In genomic region chr18:52510139-52510538, GRCh38 we compare ENCODE assay signal across 29 cellular contexts.
"Had no signal": no experiment of that assay in that cellular context is flagged by ENCODE, and none has a peak within 500 bp of the region (broad histone marks: within the 10 kb centered on the region; RNA-seq: fewer than 3 reads in every experiment).

No MANE protein-coding gene starts in this region.

- H3K4me1 ChIP-seq: ascending aorta, breast epithelium, colonic mucosa, esophagus muscularis mucosa, foreskin keratinocyte, gastrocnemius medialis had no signal

- H3K4me3 Mint-ChIP-seq: activated CD4-positive, alpha-beta memory T cell treated with anti-CD3 and anti-CD28 coated beads, Interleukin-2, amount 10 ng/mL, durations not matched to agents 7 days and 5 days; activated CD4-positive, alpha-beta T cell treated with anti-CD3 and anti-CD28 coated beads, Interleukin-2, amount 10 ng/mL, durations not matched to agents 7 days and 5 days; activated naive CD4-positive, alpha-beta T cell treated with anti-CD3 and anti-CD28 coated beads, Interleukin-2, amount 10 ng/mL, durations not matched to agents 7 days and 5 days; activated naive CD8-positive, alpha-beta T cell treated with anti-CD3 and anti-CD28 coated beads, Interleukin-2, amount 10 ng/mL, durations not matched to agents 7 days and 5 days; activated T-cell treated with anti-CD3 and anti-CD28 coated beads, Interleukin-2, amount 50 U/mL, for 24 hours; activated T-cell treated with anti-CD3 and anti-CD28 coated beads, Interleukin-2, amount 50 U/mL, for 72 hours; brain; T-helper 17 cell had no signal

- H3K4me1 Mint-ChIP-seq: activated CD4-positive, alpha-beta memory T cell treated with anti-CD3 and anti-CD28 coated beads, Interleukin-2, amount 10 ng/mL, durations not matched to agents 7 days and 5 days; activated CD4-positive, alpha-beta T cell treated with anti-CD3 and anti-CD28 coated beads, Interleukin-2, amount 10 ng/mL, durations not matched to agents 7 days and 5 days; activated naive CD4-positive, alpha-beta T cell treated with anti-CD3 and anti-CD28 coated beads, Interleukin-2, amount 10 ng/mL, durations not matched to agents 7 days and 5 days; activated naive CD8-positive, alpha-beta T cell treated with anti-CD3 and anti-CD28 coated beads, Interleukin-2, amount 10 ng/mL, durations not matched to agents 7 days and 5 days; T-helper 17 cell had no signal

- H3K9me3 Mint-ChIP-seq: activated CD4-positive, alpha-beta memory T cell treated with anti-CD3 and anti-CD28 coated beads, Interleukin-2, amount 10 ng/mL, durations not matched to agents 7 days and 5 days; brain had no signal

- H3K9me3 ChIP-seq: ascending aorta, breast epithelium, colonic mucosa, esophagus muscularis mucosa, gastrocnemius medialis had no signal

- H3K27ac Mint-ChIP-seq: activated CD4-positive, alpha-beta memory T cell treated with anti-CD3 and anti-CD28 coated beads, Interleukin-2, amount 10 ng/mL, durations not matched to agents 7 days and 5 days; activated CD4-positive, alpha-beta T cell treated with anti-CD3 and anti-CD28 coated beads, Interleukin-2, amount 10 ng/mL, durations not matched to agents 7 days and 5 days; activated naive CD4-positive, alpha-beta T cell treated with anti-CD3 and anti-CD28 coated beads, Interleukin-2, amount 10 ng/mL, durations not matched to agents 7 days and 5 days; activated naive CD4-positive, alpha-beta T cell treated with anti-CD3 and anti-CD28 coated beads, Interleukin-2, amount 50 U/mL, for 72 hours; activated naive CD8-positive, alpha-beta T cell treated with anti-CD3 and anti-CD28 coated beads, Interleukin-2, amount 10 ng/mL, durations not matched to agents 7 days and 5 days; activated T-cell treated with anti-CD3 and anti-CD28 coated beads, Interleukin-2, amount 50 U/mL, for 24 hours; activated T-cell treated with anti-CD3 and anti-CD28 coated beads, Interleukin-2, amount 50 U/mL, for 72 hours; brain; T-helper 17 cell had no signal

- H3K27me3 Mint-ChIP-seq: activated CD4-positive, alpha-beta memory T cell treated with anti-CD3 and anti-CD28 coated beads, Interleukin-2, amount 10 ng/mL, durations not matched to agents 7 days and 5 days; activated CD4-positive, alpha-beta T cell treated with anti-CD3 and anti-CD28 coated beads, Interleukin-2, amount 10 ng/mL, durations not matched to agents 7 days and 5 days; activated naive CD4-positive, alpha-beta T cell treated with anti-CD3 and anti-CD28 coated beads, Interleukin-2, amount 10 ng/mL, durations not matched to agents 7 days and 5 days; activated naive CD8-positive, alpha-beta T cell treated with anti-CD3 and anti-CD28 coated beads, Interleukin-2, amount 10 ng/mL, durations not matched to agents 7 days and 5 days; activated T-cell treated with anti-CD3 and anti-CD28 coated beads, Interleukin-2, amount 50 U/mL, for 24 hours; T-helper 17 cell had no signal

- H3K36me3 Mint-ChIP-seq: activated naive CD4-positive, alpha-beta T cell treated with anti-CD3 and anti-CD28 coated beads, Interleukin-2, amount 10 ng/mL, durations not matched to agents 7 days and 5 days; activated naive CD4-positive, alpha-beta T cell treated with anti-CD3 and anti-CD28 coated beads, Interleukin-2, amount 50 U/mL, for 72 hours; activated naive CD8-positive, alpha-beta T cell treated with anti-CD3 and anti-CD28 coated beads, Interleukin-2, amount 10 ng/mL, durations not matched to agents 7 days and 5 days; brain had no signal

- H3K4me3 ChIP-seq: ascending aorta, breast epithelium, cardiac muscle cell, colonic mucosa, esophagus muscularis mucosa, gastrocnemius medialis had no signal

- DNase-seq: activated CD4-positive, alpha-beta memory T cell treated with anti-CD3 and anti-CD28 coated beads, Interleukin-2, amount 10 ng/mL, durations not matched to agents 7 days and 5 days; activated CD4-positive, alpha-beta T cell treated with anti-CD3 and anti-CD28 coated beads for 1 hour; activated CD4-positive, alpha-beta T cell treated with anti-CD3 and anti-CD28 coated beads for 4 hours; activated CD4-positive, alpha-beta T cell treated with anti-CD3 and anti-CD28 coated beads, Interleukin-2, amount 10 ng/mL, durations not matched to agents 7 days and 5 days; activated CD4-positive, alpha-beta T cell treated with anti-CD3 and anti-CD28 coated beads, Interleukin-2, amount 50 U/mL, for 4 hours; activated CD8-positive, alpha-beta memory T cell treated with anti-CD3 and anti-CD28 coated beads, Interleukin-2, amount 50 U/mL, for 48 hours; activated gamma-delta T cell; activated naive CD4-positive, alpha-beta T cell; activated naive CD4-positive, alpha-beta T cell treated with anti-CD3 and anti-CD28 coated beads, Interleukin-2, amount 10 ng/mL, durations not matched to agents 7 days and 5 days; activated naive CD8-positive, alpha-beta T cell treated with anti-CD3 and anti-CD28 coated beads, Interleukin-2, amount 10 ng/mL, durations not matched to agents 7 days and 5 days; activated T-cell treated with anti-CD3 and anti-CD28 coated beads for 4 hours; activated T-cell treated with anti-CD3 and anti-CD28 coated beads, Interleukin-2, amount 50 U/mL, for 24 hours; activated T-cell treated with anti-CD3 and anti-CD28 coated beads, Interleukin-2, amount 50 U/mL, for 72 hours; central memory CD4-positive, alpha-beta T cell; cerebellar nuclear complex; colonic mucosa; effector CD8-positive, alpha-beta T cell; erythroblast; foreskin keratinocyte; gastrocnemius medialis; head of caudate nucleus; T-helper 1 cell; T-helper 17 cell had no signal

- H3K27me3 ChIP-seq: ascending aorta, breast epithelium, cardiac muscle cell, colonic mucosa, esophagus muscularis mucosa, foreskin keratinocyte, gastrocnemius medialis had no signal

- ATAC-seq: activated naive CD4-positive, alpha-beta T cell treated with anti-CD3 and anti-CD28 coated beads, Interleukin-2, amount 50 U/mL, for 72 hours; activated T-cell treated with anti-CD3 and anti-CD28 coated beads, Interleukin-2, amount 50 U/mL, for 72 hours; foreskin keratinocyte; gastrocnemius medialis; T-helper 17 cell had no signal

- H3K27ac ChIP-seq: ascending aorta, breast epithelium, cardiac muscle cell, colonic mucosa, esophagus muscularis mucosa, foreskin keratinocyte, gastrocnemius medialis had no signal

- H3K36me3 ChIP-seq: ascending aorta, breast epithelium, cardiac muscle cell, colonic mucosa, esophagus muscularis mucosa, gastrocnemius medialis had no signal
